26 cellular contexts compared by ENCODE assay signal in the genomic region with DNA sequence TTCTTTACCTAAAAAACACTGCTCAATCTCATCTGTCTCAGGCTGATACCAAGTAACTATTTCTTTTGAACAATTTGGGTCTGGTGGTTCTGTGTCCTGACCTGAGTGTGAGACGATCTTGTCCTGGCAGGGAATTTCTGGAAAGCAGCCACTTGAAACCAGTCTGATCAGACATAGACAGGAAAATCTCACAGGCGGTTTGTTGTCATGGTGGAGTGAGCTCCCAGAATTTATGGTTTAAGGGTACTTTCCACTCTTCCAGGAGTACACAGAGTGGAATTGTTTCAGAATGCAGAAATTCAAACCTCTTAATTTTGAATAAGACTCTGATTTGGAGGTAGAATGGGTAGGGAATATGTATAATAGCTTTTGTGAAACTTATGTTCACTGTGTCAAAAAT.
DNase-seq lines count a peak whose midpoint lies in the region; ATAC-seq, FAIRE-seq and TF ChIP-seq lines count a peak whose summit lies in the region.
"Had no signal": no experiment of that assay in that cellular context is flagged by ENCODE, and none has a peak within 500 bp of the region (broad histone marks: within the 10 kb centered on the region; RNA-seq: fewer than 3 reads in every experiment).

No MANE protein-coding gene starts in this region.

- H2AK5ac ChIP-seq in H9 (ENCODE audit: insufficient read length, low read length) = no peak overlapping the region

- H2BK20ac ChIP-seq in H9 (ENCODE audit: low read depth, low read length, poor library complexity, severe bottlenecking) = no peak overlapping the region

- H3K14ac ChIP-seq in H9 (ENCODE audit: insufficient read depth, low read length) = no peak overlapping the region

- H3K27ac Mint-ChIP-seq in H9 = no peak overlapping the region
- peak overlapping the region; percentile 93 for H3K27ac Mint-ChIP-seq in mesothelial cell of epicardium
- H3K27ac Mint-ChIP-seq: activated CD8-positive, alpha-beta memory T cell treated with anti-CD3 and anti-CD28 coated beads, Interleukin-2, amount 10 ng/mL, durations not matched to agents 7 days and 5 days; activated naive CD4-positive, alpha-beta T cell treated with anti-CD3 and anti-CD28 coated beads, Interleukin-2, amount 50 U/mL, for 72 hours; natural killer cell had no signal

- no CpG with 5 or more reads among the region's 2 CpGs for WGBS in H9 (ENCODE audit: extremely low coverage, insufficient read length, low lambda C conversion rate)

- no peak overlapping the region for H4K91ac ChIP-seq in H9 (ENCODE audit: insufficient read length, low read depth, low read length)

- H2BK5ac ChIP-seq in H9 (ENCODE audit: insufficient read length, low read length) = no peak overlapping the region

- peak overlapping the region; percentile 62 for H2AFZ ChIP-seq in H9 (ENCODE audit: low read length)
- H2AFZ ChIP-seq: parathyroid adenoma had no signal

- H3K4ac ChIP-seq in H9 (ENCODE audit: low read depth, low read length) = no peak overlapping the region

- no peak for ATAC-seq in HG03354 (IDR thresholded peaks at IDR 0.05; ENCODE audit: poor library complexity, severe bottlenecking, unreplicated experiment)
- no peak for ATAC-seq in HG02840 (IDR thresholded peaks at IDR 0.05; ENCODE audit: low FRiP score, unreplicated experiment)
- ATAC-seq in GM19035 (IDR thresholded peaks at IDR 0.05; ENCODE audit: unreplicated experiment) = no peak
- ATAC-seq: activated CD8-positive, alpha-beta memory T cell treated with anti-CD3 and anti-CD28 coated beads, Interleukin-2, amount 10 ng/mL, durations not matched to agents 7 days and 5 days; activated naive CD4-positive, alpha-beta T cell treated with anti-CD3 and anti-CD28 coated beads, Interleukin-2, amount 50 U/mL, for 72 hours; natural killer cell had no signal

- no peak overlapping the region for H3K9ac ChIP-seq in H9 (ENCODE audit: extremely low read depth, insufficient read length, low read length)
- H3K9ac ChIP-seq: BLaER1 treated with 17β-estradiol and CSF1 and Interleukin-3, amounts not matched to agents 10 nM and 100 nM; parathyroid adenoma had no signal

- DNase-seq in H9 (no peak), RCC 7860 (ENCODE audit: low spot score) (peak; percentile 76), epithelial cell of esophagus (ENCODE audit: low read depth) (peak; percentile 73), mesothelial cell of epicardium (ENCODE audit: low spot score in 2 of 2, unreplicated experiment in 2 of 2) (no peak), globus pallidus (ENCODE audit: low spot score) (no peak)
- DNase-seq: activated CD4-positive, alpha-beta T cell treated with anti-CD3 and anti-CD28 coated beads for 48 hours; activated CD8-positive, alpha-beta memory T cell treated with anti-CD3 and anti-CD28 coated beads, Interleukin-2, amount 10 ng/mL, durations not matched to agents 7 days and 5 days; colonic mucosa; hypothalamus; kidney; mesendoderm; natural killer cell; NCI-H1105; NCI-H2081 treated with DMSO at 0.1 percent for 48 hours; NCI-H524; Right ventricle myocardium superior; sigmoid colon; T-helper 1 cell had no signal

- H3K56ac ChIP-seq in H9 (ENCODE audit: insufficient read length, low read depth, low read length) = no peak overlapping the region

- H3K9me3 Mint-ChIP-seq in H9 = no peaks in the 10 kb centered on the region
- peaks cover 6% of the 10 kb centered on the region for H3K9me3 Mint-ChIP-seq in mesothelial cell of epicardium

- H3K9me3 ChIP-seq in H9 (ENCODE audit: control insufficient read depth, low read depth, low read length) = no peaks in the 10 kb centered on the region
- H3K9me3 ChIP-seq: BLaER1 treated with 17β-estradiol and CSF1 and Interleukin-3, amounts not matched to agents 10 nM and 100 nM; colonic mucosa; sigmoid colon; suprapubic skin had no signal

- H3K27ac ChIP-seq in H9 (ENCODE audit: insufficient read length, low read depth, low read length) = no peak overlapping the region
- H3K27ac ChIP-seq: BLaER1 treated with 17β-estradiol and CSF1 and Interleukin-3, amounts not matched to agents 10 nM and 100 nM; colonic mucosa; parathyroid adenoma; sigmoid colon; suprapubic skin had no signal

- no peak overlapping the region for H3K4me3 ChIP-seq in epithelial cell of esophagus (ENCODE audit: low read length)
- H3K4me3 ChIP-seq: BLaER1 treated with 17β-estradiol and CSF1 and Interleukin-3, amounts not matched to agents 10 nM and 100 nM; colonic mucosa; sigmoid colon; suprapubic skin had no signal

- H3K18ac ChIP-seq in H9 (ENCODE audit: insufficient read length, low read depth, low read length) = no peak overlapping the region

- H3K23me2 ChIP-seq in H9 (ENCODE audit: insufficient read length, low read depth, low read length, poor library complexity, severe bottlenecking) = no peaks in the 10 kb centered on the region

- no peak overlapping the region for H3K4me3 Mint-ChIP-seq in H9
- no peak overlapping the region for H3K4me3 Mint-ChIP-seq in mesothelial cell of epicardium
- H3K4me3 Mint-ChIP-seq: activated CD8-positive, alpha-beta memory T cell treated with anti-CD3 and anti-CD28 coated beads, Interleukin-2, amount 10 ng/mL, durations not matched to agents 7 days and 5 days; activated T-helper 1 cell treated with anti-CD3 and anti-CD28 coated beads, Interleukin-12 subunit alpha, Interleukin-12 subunit beta, Interleukin-2, Interleukin-4 antibody, amounts not matched to agents 30 ng/mL and 10 ng/mL and 1 ng/mL, durations not matched to agents 14 hours and 24 hours and 36 hours; natural killer cell had no signal

- no peak overlapping the region for H2BK15ac ChIP-seq in H9 (ENCODE audit: low read depth, low read length)

- FAIRE-seq in RCC 7860 (lab: Jason Lieb, UNC) = no peak

- no peaks in the 10 kb centered on the region for H4K20me1 ChIP-seq in H9 (ENCODE audit: control insufficient read depth, insufficient read depth, insufficient read length)
- H4K20me1 ChIP-seq: BLaER1 treated with 17β-estradiol and CSF1 and Interleukin-3, amounts not matched to agents 10 nM and 100 nM had no signal

- no peaks in the 10 kb centered on the region for H3K4me1 ChIP-seq in H9 (ENCODE audit: insufficient read depth, low read length)
- H3K4me1 ChIP-seq: BLaER1 treated with 17β-estradiol and CSF1 and Interleukin-3, amounts not matched to agents 10 nM and 100 nM; colonic mucosa; parathyroid adenoma had no signal

- no peak overlapping the region for H3T11ph ChIP-seq in H9 (ENCODE audit: low read length)

- no peaks in the 10 kb centered on the region for H3K79me1 ChIP-seq in H9 (ENCODE audit: insufficient read depth, low read depth, low read length, poor library complexity, severe bottlenecking)

- TF ChIP-seq CTCF in H9 (conservative IDR thresholded peaks at IDR 0.05) (no peak), epithelial cell of esophagus (IDR thresholded peaks at IDR 0.05; ENCODE audit: insufficient read depth, low read depth, low read length, missing control alignments) (no peak), mesothelial cell of epicardium (IDR thresholded peaks at IDR 0.05; ENCODE audit: unreplicated experiment) (no peak)

- H3K27me3 Mint-ChIP-seq in H9 (ENCODE audit: low read depth) (no peaks in the 10 kb centered on the region), mesothelial cell of epicardium (ENCODE audit: low read depth) (no peaks in the 10 kb centered on the region)
- H3K27me3 Mint-ChIP-seq: activated CD8-positive, alpha-beta memory T cell treated with anti-CD3 and anti-CD28 coated beads, Interleukin-2, amount 10 ng/mL, durations not matched to agents 7 days and 5 days had no signal

- no peaks in the 10 kb centered on the region for H3K36me3 Mint-ChIP-seq in H9 (ENCODE audit: insufficient read depth in 1 of 3, low read depth in 3 of 3)
- no peaks in the 10 kb centered on the region for H3K36me3 Mint-ChIP-seq in mesothelial cell of epicardium
- H3K36me3 Mint-ChIP-seq: activated CD8-positive, alpha-beta memory T cell treated with anti-CD3 and anti-CD28 coated beads, Interleukin-2, amount 10 ng/mL, durations not matched to agents 7 days and 5 days; activated naive CD4-positive, alpha-beta T cell treated with anti-CD3 and anti-CD28 coated beads, Interleukin-2, amount 50 U/mL, for 72 hours had no signal

- no peak overlapping the region for H2BK120ac ChIP-seq in H9 (ENCODE audit: low read depth, low read length, poor library complexity, severe bottlenecking)

- no peaks in the 10 kb centered on the region for H3K79me2 ChIP-seq in H9 (ENCODE audit: insufficient read depth, low read length)
- H3K79me2 ChIP-seq: parathyroid adenoma had no signal

- no peak overlapping the region for H4K8ac ChIP-seq in H9 (replicated peaks; ENCODE audit: insufficient read length, low read depth, low read length)

- H3K4me2 ChIP-seq in H9 (ENCODE audit: insufficient read depth, insufficient read length, low read length) = no peak overlapping the region
- H3K4me2 ChIP-seq: BLaER1 treated with 17β-estradiol and CSF1 and Interleukin-3, amounts not matched to agents 10 nM and 100 nM had no signal

- H3K27me3 ChIP-seq in H9 (ENCODE audit: insufficient read depth, low read length) = no peaks in the 10 kb centered on the region
- H3K27me3 ChIP-seq: BLaER1 treated with 17β-estradiol and CSF1 and Interleukin-3, amounts not matched to agents 10 nM and 100 nM; colonic mucosa; sigmoid colon; suprapubic skin had no signal

- H3K23ac ChIP-seq in H9 (ENCODE audit: insufficient read length, low read depth, low read length) = no peak overlapping the region

- no peak overlapping the region for H2BK12ac ChIP-seq in H9 (ENCODE audit: insufficient read length, low read depth, low read length)

- no peak overlapping the region for H4K5ac ChIP-seq in H9 (ENCODE audit: insufficient read length, low read depth, low read length)

- H3K4me1 Mint-ChIP-seq in H9 (peaks cover 8 to 9% of the 10 kb centered on the region in 2 experiments), mesothelial cell of epicardium (peaks cover 37% of the 10 kb centered on the region)
- H3K4me1 Mint-ChIP-seq: activated CD8-positive, alpha-beta memory T cell treated with anti-CD3 and anti-CD28 coated beads, Interleukin-2, amount 10 ng/mL, durations not matched to agents 7 days and 5 days; natural killer cell had no signal

Comparison
In these comparisons a context has a peak if more than half of its experiments do, and no peak if none do; other contexts are left out.
1. DNase-seq: peak in RCC 7860 (single experiment) and epithelial cell of esophagus (single experiment); none in H9 (single experiment), mesothelial cell of epicardium (0 of 2) and globus pallidus (single experiment).